In genomic region chr3:175777965-175778364, GRCh38 we compare ENCODE assay signal across 18 cellular contexts.
"Had no signal": no experiment of that assay in that cellular context is flagged by ENCODE, and none has a peak within 500 bp of the region (broad histone marks: within the 10 kb centered on the region; RNA-seq: fewer than 3 reads in every experiment).

No MANE protein-coding gene starts in this region.

- H3K4me2 ChIP-seq: SK-N-SH had no signal

- H3K9me2 ChIP-seq: SK-N-SH had no signal

- DNase-seq: Karpas-422, KG1, MM.1S, NCI-H1092 treated with DMSO at 0.1 percent for 48 hours, NCI-H1436, NCI-H187, NCI-H2029, NCI-H2081 treated with DMSO at 0.1 percent for 48 hours, NCI-H2171, NCI-H446, NCI-H510A, NCI-H524 treated with DMSO at 0.1 percent for 48 hours, NCI-H69, NCI-H774, SHP77, SK-N-SH had no signal

- ATAC-seq: HepG2 had no signal

- H3K9me3 ChIP-seq: SK-N-SH had no signal

- H3K27ac ChIP-seq: RWPE1 had no signal
